ENCODE assay signal across 17 cellular contexts in genomic region chr4:25043548-25043947, GRCh38. TPM values are rescaled to one million over a fixed set of nuclear protein-coding genes. Genes with fewer than 3 reads are reported as not detected.
DNase-seq lines count a peak whose midpoint lies in the region; ATAC-seq and TF ChIP-seq lines count a peak whose summit lies in the region.
"Had no signal": no experiment of that assay in that cellular context is flagged by ENCODE, and none has a peak within 500 bp of the region (broad histone marks: within the 10 kb centered on the region; RNA-seq: fewer than 3 reads in every experiment).

No MANE protein-coding gene starts in this region.

- TF ChIP-seq POLR2A in body of pancreas (IDR thresholded peaks at IDR 0.05) = no peak

- WGBS in body of pancreas, 2 donors = 60 to 64% methylated on average over 2 to 5 of the region's 5 CpGs

- H3K4me3 ChIP-seq in body of pancreas (no peak overlapping the region), lower lobe of right lung (no peak overlapping the region), upper lobe of right lung (no peak overlapping the region), WERI-Rb-1 (ENCODE audit: low read depth, low read length) (no peak overlapping the region)
- H3K4me3 ChIP-seq: BLaER1 treated with 17β-estradiol and CSF1 and Interleukin-3, amounts not matched to agents 10 nM and 100 nM; GM12878; GM23248; HAP-1 had no signal

- H3K27ac ChIP-seq in body of pancreas = no peak overlapping the region
- no peak overlapping the region for H3K27ac ChIP-seq in lower lobe of right lung
- no peak overlapping the region for H3K27ac ChIP-seq in upper lobe of right lung
- no peak overlapping the region for H3K27ac ChIP-seq in WERI-Rb-1
- H3K27ac ChIP-seq: BLaER1 treated with 17β-estradiol and CSF1 and Interleukin-3, amounts not matched to agents 10 nM and 100 nM; GM23248 had no signal

- intact Hi-C loops in Right ventricle myocardium inferior (cut with DNase I) (no loop called here), cardiac septum (cut with DNase I) (no loop called here), body of pancreas (cut with DNase I) (no loop called here), lower lobe of right lung (cut with DNase I) (no loop called here), upper lobe of right lung (cut with DNase I) (no loop called here)

- no peaks in the 10 kb centered on the region for H3K27me3 ChIP-seq in body of pancreas
- no peaks in the 10 kb centered on the region for H3K27me3 ChIP-seq in lower lobe of right lung (ENCODE audit: low read depth)
- H3K27me3 ChIP-seq in upper lobe of right lung = no peaks in the 10 kb centered on the region
- H3K27me3 ChIP-seq in WERI-Rb-1 (ENCODE audit: insufficient read depth, low read depth, severe bottlenecking) = no peaks in the 10 kb centered on the region
- H3K27me3 ChIP-seq: BLaER1 treated with 17β-estradiol and CSF1 and Interleukin-3, amounts not matched to agents 10 nM and 100 nM had no signal

- TF ChIP-seq CTCF in body of pancreas (IDR thresholded peaks at IDR 0.05) (no peak), lower lobe of right lung (IDR thresholded peaks at IDR 0.05) (no peak), upper lobe of right lung (IDR thresholded peaks at IDR 0.05) (no peak), WERI-Rb-1 (IDR thresholded peaks at IDR 0.05; ENCODE audit: low read depth, low read length) (no peak)

- no peak for DNase-seq in Right ventricle myocardium inferior (ENCODE audit: missing footprints)
- DNase-seq in cardiac septum (ENCODE audit: low spot score) = no peak
- DNase-seq in body of pancreas = peak; percentile 18 to 84 (median 48)
- DNase-seq in lower lobe of right lung = peak; percentile 51
- peak; percentile 75 for DNase-seq in upper lobe of right lung
- DNase-seq in SKM-1 (lab: John Stamatoyannopoulos, UW; ENCODE audit: unreplicated experiment) = no peak
- DNase-seq in WERI-Rb-1 = no peak
- DNase-seq: 8988T; Calu3; CD8-positive, alpha-beta T cell; DMS79 treated with DMSO at 0.1 percent for 48 hours; GM23248 had no signal

- ATAC-seq in Right ventricle myocardium inferior (peak; percentile 28), body of pancreas (peak; percentile 45), lower lobe of right lung (peak; percentile 59 to 82), upper lobe of right lung (peak; percentile 83)
- ATAC-seq: CD8-positive, alpha-beta T cell; GM12878; HepG2 had no signal

- H3K9me3 ChIP-seq in body of pancreas (no peaks in the 10 kb centered on the region), lower lobe of right lung (no peaks in the 10 kb centered on the region), upper lobe of right lung (no peaks in the 10 kb centered on the region), WERI-Rb-1 (ENCODE audit: severe bottlenecking) (no peaks in the 10 kb centered on the region)
- H3K9me3 ChIP-seq: BLaER1 treated with 17β-estradiol and CSF1 and Interleukin-3, amounts not matched to agents 10 nM and 100 nM; HAP-1 had no signal

- no peaks in the 10 kb centered on the region for H3K36me3 ChIP-seq in body of pancreas (replicated peaks in 1 of 2; ENCODE audit: insufficient read depth in 1 of 2, low read depth in 2 of 2)
- H3K36me3 ChIP-seq in lower lobe of right lung = no peaks in the 10 kb centered on the region
- no peaks in the 10 kb centered on the region for H3K36me3 ChIP-seq in upper lobe of right lung
- H3K36me3 ChIP-seq in WERI-Rb-1 = no peaks in the 10 kb centered on the region
- H3K36me3 ChIP-seq: BLaER1 treated with 17β-estradiol and CSF1 and Interleukin-3, amounts not matched to agents 10 nM and 100 nM; HAP-1 had no signal

- H3K4me1 ChIP-seq in body of pancreas (peaks cover 5% of the 10 kb centered on the region), lower lobe of right lung (no peaks in the 10 kb centered on the region), upper lobe of right lung (no peaks in the 10 kb centered on the region)
- H3K4me1 ChIP-seq: BLaER1 treated with 17β-estradiol and CSF1 and Interleukin-3, amounts not matched to agents 10 nM and 100 nM; HAP-1 had no signal

RNA-seq across cellular contexts. Expression of gene LGI2, which starts 12.8 kb away (rescaled TPM):
- total RNA-seq in Right ventricle myocardium inferior (3.6 TPM), cardiac septum (5.0 TPM), body of pancreas (1 to 10 TPM in 1 of 2 donors, under 1 TPM in 1; 0.78 to 2.0 TPM), lower lobe of right lung (1.3 TPM), upper lobe of right lung (0.84 TPM)
- total RNA-seq: B cell; CD8-positive, alpha-beta T cell; GM12878; GM23248; HepG2 had no signal

Comparison
In these comparisons a context has a peak if more than half of its experiments do, and no peak if none do; other contexts are left out.
1. ATAC-seq: peak in every context shown above with its lines; median percentile 83 in upper lobe of right lung; 70 in lower lobe of right lung; 45 in body of pancreas; 28 in Right ventricle myocardium inferior.
2. DNase-seq: peak in body of pancreas (4 of 4), lower lobe of right lung (single experiment) and upper lobe of right lung (single experiment); none in Right ventricle myocardium inferior (single experiment), cardiac septum (single experiment), SKM-1 (single experiment) and WERI-Rb-1 (single experiment).